ENCODE assay signal across 8 cellular contexts in genomic region chr19:52820472-52821205, GRCh38. TPM values are rescaled to one million over a fixed set of nuclear protein-coding genes. Genes with fewer than 3 reads are reported as not detected.
A peak's percentile ranks its signal among the peaks of the same experiment; 100 is the strongest.
DNase-seq lines count a peak whose midpoint lies in the region; ATAC-seq and TF ChIP-seq lines count a peak whose summit lies in the region.
"Not testable (repeated sequence)": the region's sequence is repeated elsewhere in the genome, so short reads cannot be mapped to it uniquely, and the experiment has no call there.

No MANE protein-coding gene starts in this region.

- H2AK9ac ChIP-seq in IMR-90 (replicated peaks; ENCODE audit: low read depth, low read length, poor library complexity): not testable (repeated sequence)

- not testable (repeated sequence) for TF ChIP-seq RAD21 in IMR-90 (IDR thresholded peaks at IDR 0.05; ENCODE audit: low read length)

- H3K4me3 Mint-ChIP-seq in Calu3 (ENCODE audit: low read depth, unreplicated experiment) (peak overlapping the region; percentile 73), T-cell (peak overlapping the region; percentile 83 to 93 (median 92))
- H3K4me3 Mint-ChIP-seq in naive thymus-derived CD8-positive, alpha-beta T cell: peak overlapping the region; percentile 84 to 96 (median 94)
- H3K4me3 Mint-ChIP-seq in stimulated activated effector memory CD8-positive, alpha-beta T cell treated with anti-CD3 and anti-CD28 coated beads, Interleukin-12 subunit alpha, Interleukin-12 subunit beta, amount 100 ng/mL, for 72 hours: peak overlapping the region; percentile 92

- H4K91ac ChIP-seq in IMR-90 (ENCODE audit: insufficient read depth, low read depth, low read length): not testable (repeated sequence)

- in situ Hi-C loops in IMR-90 (cut with MboI; ENCODE audit: low sequenced_read_pairs): not testable (repeated sequence)

- ATAC-seq in GM21619 (IDR thresholded peaks at IDR 0.05; ENCODE audit: unreplicated experiment): peak; percentile 33
- ATAC-seq in IMR-90 (ENCODE audit: low read depth): peak; percentile 56; the same call in 1 of the 2 replicates
- peak; percentile 14 to 34 (median 20) for ATAC-seq in T-cell (replicated peaks in 1 of 4)
- ATAC-seq in Right ventricle myocardium inferior: peak; percentile 46
- ATAC-seq in naive thymus-derived CD8-positive, alpha-beta T cell: peak; percentile 24 to 29
- peak; percentile 57 for ATAC-seq in stimulated activated effector memory CD8-positive, alpha-beta T cell treated with anti-CD3 and anti-CD28 coated beads, Interleukin-12 subunit alpha, Interleukin-12 subunit beta, amount 100 ng/mL, for 72 hours

- H2AFZ ChIP-seq in IMR-90 (replicated peaks; ENCODE audit: low read length, poor library complexity): not testable (repeated sequence)

- TF ChIP-seq CTCF in Calu3 (IDR thresholded peaks at IDR 0.05; ENCODE audit: unreplicated experiment); IMR-90 (conservative IDR thresholded peaks at IDR 0.05; ENCODE audit: low read depth, low read length): not testable (repeated sequence)

- TF ChIP-seq POLR2A in IMR-90 (IDR thresholded peaks at IDR 0.05; ENCODE audit: low read depth, low read length): not testable (repeated sequence)

- not testable (repeated sequence) for H3K18ac ChIP-seq in IMR-90 (ENCODE audit: low read depth, low read length)

- peak overlapping the region; percentile 34; the same call in 1 of the 2 replicates for H3K27ac ChIP-seq in IMR-90 (ENCODE audit: insufficient read depth, low read length)

- H3K9me1 ChIP-seq in IMR-90 (ENCODE audit: insufficient read depth, low read length): not testable (repeated sequence)

- H3K9me3 Mint-ChIP-seq in Calu3 (ENCODE audit: low read depth, unreplicated experiment) (peaks cover 15% of the 10 kb centered on the region), T-cell (peaks cover 0 to 26% (median 8%) of the 10 kb centered on the region in 3 donors)
- H3K9me3 Mint-ChIP-seq in naive thymus-derived CD8-positive, alpha-beta T cell: peaks cover 0 to 57% (median 19%) of the 10 kb centered on the region in 9 donors
- not testable (repeated sequence) for H3K9me3 Mint-ChIP-seq in stimulated activated effector memory CD8-positive, alpha-beta T cell treated with anti-CD3 and anti-CD28 coated beads, Interleukin-12 subunit alpha, Interleukin-12 subunit beta, amount 100 ng/mL, for 72 hours

- not testable (repeated sequence) for H3K4me1 ChIP-seq in IMR-90 (ENCODE audit: control insufficient read depth, insufficient read depth, low read length)

- not testable (repeated sequence) for H3K9me3 ChIP-seq in IMR-90 (ENCODE audit: control insufficient read depth, insufficient read depth, low read length)

- not testable (repeated sequence) for H3K27me3 ChIP-seq in IMR-90 (ENCODE audit: control insufficient read depth, insufficient read depth, low read length)

- CTCF ChIA-PET in Calu3 (lab: Charles Lee); IMR-90 (lab: Yijun Ruan, JAX); T-cell (lab: Charles Lee): not testable (repeated sequence)

- dilution Hi-C loops in IMR-90 (cut with HindIII; ENCODE audit: low sequenced_read_pairs, unreplicated experiment): not testable (repeated sequence)

- not testable (repeated sequence) for H3K14ac ChIP-seq in IMR-90 (replicated peaks; ENCODE audit: low read depth, low read length)

- H3K27ac Mint-ChIP-seq in Calu3 (ENCODE audit: unreplicated experiment) (peak overlapping the region; percentile 4), T-cell (peak overlapping the region; percentile 80 to 91)
- peak overlapping the region; percentile 77 to 96 (median 90) for H3K27ac Mint-ChIP-seq in naive thymus-derived CD8-positive, alpha-beta T cell
- peak overlapping the region; percentile 93 for H3K27ac Mint-ChIP-seq in stimulated activated effector memory CD8-positive, alpha-beta T cell treated with anti-CD3 and anti-CD28 coated beads, Interleukin-12 subunit alpha, Interleukin-12 subunit beta, amount 100 ng/mL, for 72 hours

- not testable (repeated sequence) for H3K4ac ChIP-seq in IMR-90 (ENCODE audit: low read depth, low read length)

- not testable (repeated sequence) for H2BK20ac ChIP-seq in IMR-90 (ENCODE audit: low read depth, low read length)

- H3K23ac ChIP-seq in IMR-90 (ENCODE audit: low read depth, low read length): not testable (repeated sequence)

- POLR2A ChIA-PET in IMR-90 (lab: Charles Lee; ENCODE audit: unreplicated experiment); T-cell (lab: Charles Lee); naive thymus-derived CD8-positive, alpha-beta T cell (lab: Charles Lee): not testable (repeated sequence)

- intact Hi-C loops in Calu3 (cut with micrococcal nuclease; ENCODE audit: unreplicated experiment); IMR-90 (cut with micrococcal nuclease): not testable (repeated sequence)
- intact Hi-C loops in Right ventricle myocardium inferior (cut with DNase I): loop anchor here (5.0 kb wide), 1 partner anchor 37 kb away; the partner anchor contains the start of gene ZNF468

- not testable (repeated sequence) for H2BK15ac ChIP-seq in IMR-90 (ENCODE audit: low read depth, low read length)

- peak overlapping the region in 1 of 2 experiments; percentile 90; a peak in 1 of 4 replicates for H4K8ac ChIP-seq in IMR-90 (ENCODE audit: low read depth in 2 of 2, low read length in 2 of 2)

- not testable (repeated sequence) for H3K79me1 ChIP-seq in IMR-90 (ENCODE audit: low read depth in 1 of 2, low read length in 2 of 2)

- WGBS in IMR-90 (ENCODE audit: extremely low coverage in 2 of 2, insufficient read length in 1 of 2), 2 experiments: 3% methylated on average over 9 of the region's 20 CpGs; no CpG with 5 or more reads in 1 of the 2 experiments

- H3K4me1 Mint-ChIP-seq in Calu3 (ENCODE audit: low read depth, unreplicated experiment) (peaks cover 11% of the 10 kb centered on the region), T-cell (peaks cover 20 to 36% (median 27%) of the 10 kb centered on the region in 3 donors)
- H3K4me1 Mint-ChIP-seq in naive thymus-derived CD8-positive, alpha-beta T cell: peaks cover 12 to 20% (median 19%) of the 10 kb centered on the region in 4 donors
- H3K4me1 Mint-ChIP-seq in stimulated activated effector memory CD8-positive, alpha-beta T cell treated with anti-CD3 and anti-CD28 coated beads, Interleukin-12 subunit alpha, Interleukin-12 subunit beta, amount 100 ng/mL, for 72 hours: peaks cover 19% of the 10 kb centered on the region

- peak overlapping the region; percentile 78 for H3K4me2 ChIP-seq in IMR-90 (ENCODE audit: low read depth, low read length)

- BruUV-seq in Calu3 (replicated peaks; lab: Mats Ljungman, UMichigan): TSS peak; percentile 77
- BruUV-seq in IMR-90 (replicated peaks; lab: Mats Ljungman, UMichigan): not testable (repeated sequence)

- H3K36me3 ChIP-seq in IMR-90 (ENCODE audit: control insufficient read depth, insufficient read depth, low read length): peaks cover 11% of the 10 kb centered on the region

- H4K20me1 ChIP-seq in IMR-90 (ENCODE audit: insufficient read depth, low read length): not testable (repeated sequence)

- H3K36me3 Mint-ChIP-seq in Calu3 (ENCODE audit: insufficient read depth, unreplicated experiment) (peaks cover 41% of the 10 kb centered on the region), T-cell (peaks cover 35% of the 10 kb centered on the region)
- peaks cover 22 to 52% (median 37%) of the 10 kb centered on the region in 3 donors for H3K36me3 Mint-ChIP-seq in naive thymus-derived CD8-positive, alpha-beta T cell
- H3K36me3 Mint-ChIP-seq in stimulated activated effector memory CD8-positive, alpha-beta T cell treated with anti-CD3 and anti-CD28 coated beads, Interleukin-12 subunit alpha, Interleukin-12 subunit beta, amount 100 ng/mL, for 72 hours: peaks cover 42% of the 10 kb centered on the region

- H4K5ac ChIP-seq in IMR-90 (ENCODE audit: low read depth, low read length): not testable (repeated sequence)

- H2AK5ac ChIP-seq in IMR-90 (ENCODE audit: low read depth, low read length): not testable (repeated sequence)

- DNase-seq in Calu3: not testable (repeated sequence)
- DNase-seq in IMR-90 (peak; percentile 26), T-cell (peak in 11 of 34 experiments; percentile 2 to 22 (median 7)), astrocyte of the hippocampus (ENCODE audit: low read depth, low spot score) (peak; percentile 31), Right ventricle myocardium inferior (ENCODE audit: missing footprints) (peak; percentile 81)
- peak in 4 of 10 donors; percentile 3 to 65 (median 12) for DNase-seq in naive thymus-derived CD8-positive, alpha-beta T cell
- peak; percentile 8 to 56 for DNase-seq in stimulated activated effector memory CD8-positive, alpha-beta T cell treated with anti-CD3 and anti-CD28 coated beads, Interleukin-12 subunit alpha, Interleukin-12 subunit beta, amount 100 ng/mL, for 72 hours (ENCODE audit: low spot score in 2 of 2)

- H3K9ac ChIP-seq in IMR-90 (ENCODE audit: low read depth, low read length): peak overlapping the region; percentile 57

- not testable (repeated sequence) for H2BK120ac ChIP-seq in IMR-90 (ENCODE audit: low read depth, low read length)

- not testable (repeated sequence) for H2BK5ac ChIP-seq in IMR-90 (ENCODE audit: low read depth, low read length, poor library complexity, severe bottlenecking)

- not testable (repeated sequence) for H3K56ac ChIP-seq in IMR-90 (ENCODE audit: extremely low read depth, insufficient read depth, low read length)

- peak overlapping the region; percentile 73 for H3K4me3 ChIP-seq in IMR-90 (ENCODE audit: insufficient read depth, low read depth, low read length)

- H3K27me3 Mint-ChIP-seq in Calu3 (ENCODE audit: unreplicated experiment); T-cell; naive thymus-derived CD8-positive, alpha-beta T cell: not testable (repeated sequence)

RNA-seq across cellular contexts. Expression of gene ZNF28, which starts 0.8 kb away (rescaled TPM):
- total RNA-seq in Calu3 (2022): 16.4 and 27.2 TPM in 2 replicates
- 18.9 and 24.7 TPM in 2 replicates for total RNA-seq in IMR-90 (2012; rRNA removed)
- polyA plus RNA-seq in IMR-90 (2012; rRNA removed): 3.5 and 4.4 TPM in 2 replicates
- polyA plus RNA-seq in IMR-90 (2012; cell fraction: cytosol; rRNA removed): 1.5 and 1.9 TPM in 2 replicates
- polyA plus RNA-seq in IMR-90 (2012; cell fraction: nucleus; rRNA removed; ENCODE audit: low replicate concordance): 0.49 and 4.2 TPM in 2 replicates
- total RNA-seq in T-cell: 10 to 100 TPM in 4 of 5 donors, 1 to 10 TPM in 1; 7.7 to 19.5 (median 17.4) TPM
- total RNA-seq in Right ventricle myocardium inferior: 9.3 TPM
- 10 to 100 TPM; 16.7 to 25.6 TPM for total RNA-seq in naive thymus-derived CD8-positive, alpha-beta T cell
- polyA plus RNA-seq in naive thymus-derived CD8-positive, alpha-beta T cell: 10 to 100 TPM in 2 of 3 donors, 1 to 10 TPM in 1; 8.9 to 13.3 (median 13.1) TPM

RNA-seq across cellular contexts. Expression of gene ZNF600, which starts 34.0 kb away (rescaled TPM):
- 18.4 and 23.4 TPM in 2 replicates for total RNA-seq in Calu3 (2022)
- 3.9 and 4.1 TPM in 2 replicates for total RNA-seq in IMR-90 (2012; rRNA removed)
- 4.0 and 4.4 TPM in 2 replicates for polyA plus RNA-seq in IMR-90 (2012; rRNA removed)
- 0.95 and 1.2 TPM in 2 replicates for polyA plus RNA-seq in IMR-90 (2012; cell fraction: cytosol; rRNA removed)
- polyA plus RNA-seq in IMR-90 (2012; cell fraction: nucleus; rRNA removed; ENCODE audit: low replicate concordance): 9.8 and 18.8 TPM in 2 replicates
- 10 to 100 TPM; 11.4 to 52.4 (median 24.5) TPM for total RNA-seq in T-cell
- 2.8 TPM for total RNA-seq in Right ventricle myocardium inferior
- total RNA-seq in naive thymus-derived CD8-positive, alpha-beta T cell: 10 to 100 TPM; 64.6 to 65.1 TPM
- polyA plus RNA-seq in naive thymus-derived CD8-positive, alpha-beta T cell: 10 to 100 TPM in 2 of 3 donors, 1 to 10 TPM in 1; 4.6 to 12.7 (median 10.2) TPM

RNA-seq across cellular contexts. Expression of gene ZNF468, which starts 36.8 kb away (rescaled TPM):
- total RNA-seq in Calu3 (2022): 21.1 and 24.9 TPM in 2 replicates
- total RNA-seq in IMR-90 (2012; rRNA removed): 19.2 and 20.1 TPM in 2 replicates
- polyA plus RNA-seq in IMR-90 (2012; rRNA removed): 3.7 and 6.2 TPM in 2 replicates
- 1.5 and 1.6 TPM in 2 replicates for polyA plus RNA-seq in IMR-90 (2012; cell fraction: cytosol; rRNA removed)
- 1.9 and 9.5 TPM in 2 replicates for polyA plus RNA-seq in IMR-90 (2012; cell fraction: nucleus; rRNA removed; ENCODE audit: low replicate concordance)
- 10 to 100 TPM; 14.5 to 23.6 (median 18.3) TPM for total RNA-seq in T-cell
- total RNA-seq in Right ventricle myocardium inferior: 7.1 TPM
- 10 to 100 TPM; 21.6 to 31.2 TPM for total RNA-seq in naive thymus-derived CD8-positive, alpha-beta T cell
- 10 to 100 TPM; 15.2 to 21.3 (median 16.5) TPM for polyA plus RNA-seq in naive thymus-derived CD8-positive, alpha-beta T cell

Comparison
In these comparisons a context has a peak if more than half of its experiments do, and no peak if none do; other contexts are left out.
1. H3K27ac Mint-ChIP-seq: peak in every context shown above with its lines; median percentile 93 in stimulated activated effector memory CD8-positive, alpha-beta T cell treated with anti-CD3 and anti-CD28 coated beads, Interleukin-12 subunit alpha, Interleukin-12 subunit beta, amount 100 ng/mL, for 72 hours; 90 in naive thymus-derived CD8-positive, alpha-beta T cell; 86 in T-cell; 4 in Calu3.